In genomic region chr17:49106366-49107210, GRCh38 we compare ENCODE assay signal across 20 cellular contexts. TPM values are rescaled to one million over a fixed set of nuclear protein-coding genes. Genes with fewer than 3 reads are reported as not detected.
A peak's percentile ranks its signal among the peaks of the same experiment; 100 is the strongest.
DNase-seq lines count a peak whose midpoint lies in the region; ATAC-seq, FAIRE-seq and TF ChIP-seq lines count a peak whose summit lies in the region.
"Had no signal": no experiment of that assay in that cellular context is flagged by ENCODE, and none has a peak within 500 bp of the region (broad histone marks: within the 10 kb centered on the region; RNA-seq: fewer than 3 reads in every experiment).

No MANE protein-coding gene starts in this region.

- peaks cover 38% of the 10 kb centered on the region for H3K4me1 Mint-ChIP-seq in Caco-2 (ENCODE audit: low read depth, unreplicated experiment)

- H2BK20ac ChIP-seq in H1 (ENCODE audit: low read length): no peak overlapping the region

- no peaks in the 10 kb centered on the region; the same call in 1 of the 2 replicates for H3K23me2 ChIP-seq in H1 (ENCODE audit: low read depth, low read length)

- no peak for TF ChIP-seq RAD21 in H1 (IDR thresholded peaks at IDR 0.05 in 1 of 2, conservative IDR thresholded peaks at IDR 0.05 in 1 of 2; ENCODE audit: low read depth in 2 of 2, low read length in 2 of 2)

- CTCF ChIA-PET in Caco-2 (lab: Charles Lee) (interaction anchor here (1.0 to 1.3 kb wide), 6 partner anchors 37 to 121 kb away, joined by 3 to 4 read pairs (median 4); no protein-coding TSS in a partner anchor), H1 (lab: Charles Lee; ENCODE audit: partially characterized antibody) (interaction anchor here (0.6 to 1.7 kb wide), 4 partner anchors 9 to 54 kb away, joined by 3 to 4 read pairs (median 3); no protein-coding TSS in a partner anchor)

- H3K4me3 ChIP-seq in Caco-2 (ENCODE audit: low read depth, low read length) (no peak overlapping the region), H1 (ENCODE audit: extremely low read depth in 1 of 4, insufficient read depth in 2 of 4, low read depth in 3 of 4, low read length in 4 of 4) (no peak overlapping the region), mesodermal cell (ENCODE audit: extremely low read depth, insufficient read depth, low read length, poor library complexity, severe bottlenecking) (no peak overlapping the region), neuronal stem cell (ENCODE audit: low read length in 2 of 2) (no peak overlapping the region)
- H3K4me3 ChIP-seq: BLaER1, tibial nerve had no signal

- H3K23ac ChIP-seq in H1 (ENCODE audit: insufficient read length) (no peak overlapping the region), neuronal stem cell (ENCODE audit: low read depth, low read length, poor library complexity) (no peak overlapping the region)

- TSS peak; percentile 64 for BruUV-seq in Caco-2 (replicated peaks; lab: Mats Ljungman, UMichigan)

- no peak for TF ChIP-seq EP300 in H1 (IDR thresholded peaks at IDR 0.05; ENCODE audit: borderline replicate concordance in 1 of 2, low read depth in 2 of 2, low read length in 2 of 2)

- H3K9me3 Mint-ChIP-seq in Caco-2 (ENCODE audit: unreplicated experiment): no peaks in the 10 kb centered on the region

- H2AFZ ChIP-seq in H1 (ENCODE audit: low read length) (no peak overlapping the region), neuronal stem cell (ENCODE audit: low read length) (no peak overlapping the region)

- intact Hi-C loops in Caco-2 (cut with micrococcal nuclease; ENCODE audit: unreplicated experiment): loop anchor here (1.0 to 2.0 kb wide), 5 partner anchors 16 to 86 kb away; partner anchors contain the start of gene B4GALNT2

- no peak overlapping the region for H3K9ac ChIP-seq in H1 (replicated peaks in 1 of 4; ENCODE audit: extremely low read depth in 1 of 4, low read depth in 3 of 4, low read length in 3 of 4)
- no peak overlapping the region for H3K9ac ChIP-seq in neuronal stem cell (ENCODE audit: low read depth, low read length, poor library complexity)
- H3K9ac ChIP-seq: BLaER1, KMS-11 had no signal

- H3K79me1 ChIP-seq in H1 (ENCODE audit: low read depth, low read length) (no peaks in the 10 kb centered on the region), neuronal stem cell (ENCODE audit: low read depth, low read length) (no peaks in the 10 kb centered on the region)

- POLR2A ChIA-PET in Caco-2 (lab: Charles Lee): interaction anchor here (0.5 kb wide), 1 partner anchor 529 kb away, joined by 4 read pairs; no protein-coding TSS in a partner anchor
- POLR2A ChIA-PET in H1 (lab: Charles Lee; ENCODE audit: partially characterized antibody): interaction anchor here (1.8 kb wide), 1 partner anchor 13 kb away, joined by 4 read pairs; no protein-coding TSS in a partner anchor

- H3K27me3 ChIP-seq in Caco-2 (replicated peaks; ENCODE audit: control insufficient read depth, insufficient read depth, low read length): no peaks in the 10 kb centered on the region
- no peaks in the 10 kb centered on the region; a peak in 1 of 7 replicates for H3K27me3 ChIP-seq in H1 (replicated peaks in 1 of 4; ENCODE audit: control insufficient read depth in 3 of 4, extremely low read depth in 1 of 4, insufficient read depth in 3 of 4, low read length in 3 of 4)
- peaks cover 0 to 14% (median 0%) of the 10 kb centered on the region in 3 experiments for H3K27me3 ChIP-seq in neuronal stem cell (ENCODE audit: control insufficient read depth in 3 of 3, insufficient read depth in 3 of 3, low read depth in 1 of 3, low read length in 3 of 3)
- H3K27me3 ChIP-seq: BLaER1, tibial nerve had no signal

- FAIRE-seq in H1 (lab: Jason Lieb, UNC): no peak

- H3K56ac ChIP-seq in H1 (replicated peaks; ENCODE audit: insufficient read length, low read depth, low read length): no peak overlapping the region

- DNase-seq in Caco-2 (peak; percentile 85 to 88), OCI-M1 (lab: John Stamatoyannopoulos, UW) (peak; percentile 21), H1 (ENCODE audit: low read depth in 1 of 2, low spot score in 2 of 2) (no peak), neuronal stem cell (ENCODE audit: low spot score) (no peak), putamen (ENCODE audit: low spot score) (no peak)
- DNase-seq: activated CD4-positive, alpha-beta T cell treated with anti-CD3 and anti-CD28 coated beads, Interleukin-2, amount 50 U/mL, for 1 hour; activated T-cell treated with anti-CD3 and anti-CD28 coated beads, Interleukin-2, amount 50 U/mL, for 48 hours; dermis blood vessel endothelial cell; DMS79; NCI-H1417 treated with DMSO at 0.1 percent for 48 hours; T-helper 2 cell had no signal

- no peak overlapping the region for H4K8ac ChIP-seq in H1 (ENCODE audit: extremely low read depth, insufficient read depth, low read length)
- no peak overlapping the region for H4K8ac ChIP-seq in neuronal stem cell (ENCODE audit: low read depth, low read length)

- H3K27ac Mint-ChIP-seq in Caco-2 (ENCODE audit: unreplicated experiment): peak overlapping the region; percentile 24
- H3K27ac Mint-ChIP-seq: progenitor cell of endocrine pancreas had no signal

- TF ChIP-seq POLR2A in H1 (IDR thresholded peaks at IDR 0.05; ENCODE audit: control extremely low read depth in 1 of 2, low read depth in 2 of 2, low read length in 2 of 2): no peak

- no peak overlapping the region for H3K18ac ChIP-seq in H1 (ENCODE audit: extremely low read depth, low read length)
- no peak overlapping the region for H3K18ac ChIP-seq in neuronal stem cell (ENCODE audit: low read length)

- H3K4me1 ChIP-seq in Caco-2: peaks cover 52% of the 10 kb centered on the region
- peaks cover 4 to 15% (median 7%) of the 10 kb centered on the region in 4 experiments for H3K4me1 ChIP-seq in H1 (replicated peaks in 1 of 4; ENCODE audit: control insufficient read depth in 3 of 4, insufficient read depth in 4 of 4, low read length in 3 of 4)
- H3K4me1 ChIP-seq in mesodermal cell (ENCODE audit: control insufficient read depth, insufficient read depth, low read length, poor library complexity, severe bottlenecking): peaks cover 45% of the 10 kb centered on the region
- peaks cover 0 to 2% of the 10 kb centered on the region in 2 donors for H3K4me1 ChIP-seq in neuronal stem cell (ENCODE audit: control insufficient read depth in 2 of 2, insufficient read depth in 1 of 2, low read depth in 1 of 2, low read length in 2 of 2)
- H3K4me1 ChIP-seq: BLaER1, tibial nerve had no signal

- no peak for ATAC-seq in HG02884 (IDR thresholded peaks at IDR 0.05; ENCODE audit: unreplicated experiment)
- no peak for ATAC-seq in GM18868 (IDR thresholded peaks at IDR 0.05; ENCODE audit: unreplicated experiment)

- 92% methylated on average over 4 of the region's 4 CpGs; no CpG with 5 or more reads in 1 of the 2 experiments for WGBS in H1 (ENCODE audit: extremely low coverage in 1 of 2, insufficient coverage in 1 of 2, insufficient read length in 1 of 2, insufficient replicate concordance in 2 of 2, low coverage in 1 of 2, low lambda C conversion rate in 2 of 2, missing lambda C conversion rate in 1 of 2), 2 experiments
- WGBS in mesodermal cell (ENCODE audit: insufficient coverage in 2 of 2), 2 experiments: 60 to 73% methylated on average over 2 to 4 of the region's 4 CpGs
- no CpG with 5 or more reads among the region's 4 CpGs for WGBS in neuronal stem cell (ENCODE audit: extremely low coverage in 2 of 2, insufficient read length in 2 of 2, insufficient replicate concordance in 1 of 2), 2 donors

- peaks cover 11% of the 10 kb centered on the region for H3K36me3 Mint-ChIP-seq in Caco-2 (ENCODE audit: insufficient read depth, unreplicated experiment)

- H3K4ac ChIP-seq in H1 (replicated peaks; ENCODE audit: insufficient read length, low read depth, low read length) (no peak overlapping the region), neuronal stem cell (ENCODE audit: low read length) (no peak overlapping the region)

- H3K9me3 ChIP-seq in Caco-2 (no peaks in the 10 kb centered on the region), H1 (ENCODE audit: insufficient read depth in 2 of 2, low read depth in 1 of 2, low read length in 1 of 2) (no peaks in the 10 kb centered on the region), mesodermal cell (ENCODE audit: control insufficient read depth, low read length) (no peaks in the 10 kb centered on the region), neuronal stem cell (replicated peaks in 1 of 2; ENCODE audit: control insufficient read depth in 2 of 2, insufficient read depth in 1 of 2, low read depth in 1 of 2, low read length in 2 of 2) (no peaks in the 10 kb centered on the region)
- H3K9me3 ChIP-seq: BLaER1, tibial nerve had no signal

- H3K14ac ChIP-seq in H1 (ENCODE audit: insufficient read length): no peak overlapping the region
- no peak overlapping the region for H3K14ac ChIP-seq in neuronal stem cell (ENCODE audit: low read length)

- no peaks in the 10 kb centered on the region for H3K27me3 Mint-ChIP-seq in Caco-2 (ENCODE audit: insufficient read depth, unreplicated experiment)
- H3K27me3 Mint-ChIP-seq: progenitor cell of endocrine pancreas had no signal

- H3K79me2 ChIP-seq in H1 (ENCODE audit: control insufficient read depth in 1 of 2, insufficient read depth in 2 of 2, low read length in 2 of 2): no peaks in the 10 kb centered on the region

- H2BK15ac ChIP-seq in H1 (ENCODE audit: low read length) (no peak overlapping the region), neuronal stem cell (ENCODE audit: low read length) (no peak overlapping the region)

- H3K27ac ChIP-seq in H1 (ENCODE audit: low read depth, low read length) (no peak overlapping the region), mesodermal cell (ENCODE audit: low read depth, low read length, severe bottlenecking) (peak overlapping the region; percentile 97), neuronal stem cell (replicated peaks; ENCODE audit: low read length) (no peak overlapping the region)
- H3K27ac ChIP-seq: BLaER1, KMS-11, tibial nerve had no signal

- H3K4me3 Mint-ChIP-seq in Caco-2 (ENCODE audit: unreplicated experiment): peak overlapping the region; percentile 42

- H3K4me2 ChIP-seq in H1 (ENCODE audit: insufficient read depth in 1 of 2, low read depth in 2 of 2, low read length in 2 of 2): no peak overlapping the region
- no peak overlapping the region for H3K4me2 ChIP-seq in neuronal stem cell (ENCODE audit: insufficient read depth, low read length, poor library complexity, severe bottlenecking)
- H3K4me2 ChIP-seq: BLaER1, KMS-11 had no signal

- TF ChIP-seq CTCF in Caco-2 (IDR thresholded peaks at IDR 0.05; ENCODE audit: insufficient read depth in 1 of 2, low read depth in 1 of 2, low read length in 1 of 2, severe bottlenecking in 1 of 2, unreplicated experiment in 1 of 2): no peak
- TF ChIP-seq CTCF in H1 (IDR thresholded peaks at IDR 0.05; ENCODE audit: control extremely low read depth in 1 of 3, insufficient read depth in 1 of 3, low read depth in 1 of 3, low read length in 3 of 3): no peak

- no peak overlapping the region for H4K5ac ChIP-seq in H1 (ENCODE audit: insufficient read length, low read depth, low read length)

- H4K91ac ChIP-seq in H1 (replicated peaks; ENCODE audit: insufficient read length, low read length) (no peak overlapping the region), neuronal stem cell (ENCODE audit: low read depth, low read length, poor library complexity) (no peak overlapping the region)

- H2BK5ac ChIP-seq in H1 (ENCODE audit: low read depth, low read length): no peak overlapping the region
- no peak overlapping the region for H2BK5ac ChIP-seq in neuronal stem cell (ENCODE audit: low read length)

- H4K20me1 ChIP-seq in H1 (replicated peaks in 1 of 2; ENCODE audit: control insufficient read depth in 1 of 2, insufficient read depth in 2 of 2, low read length in 2 of 2): no peaks in the 10 kb centered on the region
- H4K20me1 ChIP-seq: BLaER1 had no signal

- H2BK120ac ChIP-seq in H1 (replicated peaks; ENCODE audit: low read depth, low read length): no peak overlapping the region
- no peak overlapping the region for H2BK120ac ChIP-seq in neuronal stem cell (ENCODE audit: low read depth, low read length)

- H3K36me3 ChIP-seq in Caco-2 (ENCODE audit: control insufficient read depth, insufficient read depth, low read length): no peaks in the 10 kb centered on the region
- no peaks in the 10 kb centered on the region for H3K36me3 ChIP-seq in H1 (ENCODE audit: control insufficient read depth in 2 of 4, insufficient read depth in 4 of 4, low read length in 3 of 4)
- no peaks in the 10 kb centered on the region for H3K36me3 ChIP-seq in mesodermal cell (ENCODE audit: control insufficient read depth, insufficient read depth, low read length)
- H3K36me3 ChIP-seq in neuronal stem cell (replicated peaks in 1 of 2; ENCODE audit: control insufficient read depth in 2 of 2, insufficient read depth in 2 of 2, low read length in 2 of 2): no peaks in the 10 kb centered on the region
- H3K36me3 ChIP-seq: BLaER1, tibial nerve had no signal

- H2AK5ac ChIP-seq in H1 (ENCODE audit: low read depth, low read length): no peak overlapping the region
- H2AK5ac ChIP-seq in neuronal stem cell (ENCODE audit: low read depth, low read length): no peak overlapping the region

- no peak overlapping the region for H2BK12ac ChIP-seq in H1 (ENCODE audit: low read depth, low read length)
- no peak overlapping the region for H2BK12ac ChIP-seq in neuronal stem cell (ENCODE audit: low read length)

RNA-seq across cellular contexts. Expression of gene B4GALNT2, which starts 26.0 kb away (rescaled TPM):
- total RNA-seq in Caco-2 (2022): 1.1 and 1.3 TPM in 2 replicates
- 0.04 TPM in 1 of 2 replicates, not detected in the other for total RNA-seq in H1 (2021; fragmentation: NEBNext Ultra II Directional; extraction: Animal tissue kit (Norgen Biotek cat#: 25700))
- polyA plus RNA-seq in H1 (2011; rRNA removed): not detected in 2 replicates
- not detected for polyA plus RNA-seq in H1 (2011; cell fraction: cytosol; rRNA removed)
- polyA plus RNA-seq in H1 (2011; cell fraction: nucleus; rRNA removed): 0.01 TPM
- not detected in 4 replicates for polyA plus RNA-seq in H1 (2012, experiment 1 of 2)
- polyA plus RNA-seq in H1 (2012, experiment 2 of 2): not detected
- 0.04 TPM for polyA plus RNA-seq in H1 (2013, experiment 1 of 2)
- not detected for polyA plus RNA-seq in H1 (2013, experiment 2 of 2)
- polyA minus RNA-seq in H1 (2011; rRNA and poly(A)+ RNA removed): not detected in 2 replicates
- polyA minus RNA-seq in H1 (2011; cell fraction: cytosol; rRNA and poly(A)+ RNA removed): not detected
- polyA minus RNA-seq in H1 (2011; cell fraction: nucleus; rRNA and poly(A)+ RNA removed): not detected
- polyA plus RNA-seq in mesodermal cell (2013, experiment 1 of 2): not detected
- polyA plus RNA-seq in mesodermal cell (2013, experiment 2 of 2): 0.15 TPM
- not detected for polyA plus RNA-seq in neuronal stem cell (2013, experiment 1 of 2)
- polyA plus RNA-seq in neuronal stem cell (2013, experiment 2 of 2): not detected
- total RNA-seq: NCI-H460, OCI-LY7, tibial nerve had no signal

Comparison
In these comparisons a context has a peak if more than half of its experiments do, and no peak if none do; other contexts are left out.
1. DNase-seq: peak in Caco-2 (2 of 2) and OCI-M1 (single experiment); none in H1 (0 of 2), neuronal stem cell (single experiment) and putamen (single experiment).